ENCODE assay signal across 29 cellular contexts in the genomic region with DNA sequence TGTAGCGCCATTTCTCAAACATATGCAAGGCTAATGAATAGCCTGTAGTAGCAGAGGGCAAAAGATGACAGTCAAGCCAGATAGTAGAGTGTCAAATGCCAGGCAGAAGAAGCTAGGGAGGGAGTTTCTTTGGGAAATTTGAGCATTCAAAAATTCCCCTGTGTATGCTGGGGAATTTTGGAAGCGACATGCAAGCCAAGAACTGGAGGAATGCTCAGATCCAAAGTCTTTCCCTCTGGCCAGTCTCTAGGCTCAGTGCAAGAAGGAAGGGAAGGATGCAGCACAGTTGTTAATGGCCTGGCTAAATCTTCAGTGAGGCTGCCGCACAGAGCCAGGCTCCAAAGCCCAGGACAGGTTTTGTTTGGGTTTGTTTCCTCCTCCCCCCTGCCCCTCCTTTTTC.
"Had no signal": no experiment of that assay in that cellular context is flagged by ENCODE, and none has a peak within 500 bp of the region (broad histone marks: within the 10 kb centered on the region; RNA-seq: fewer than 3 reads in every experiment).

No MANE protein-coding gene starts in this region.

- H3K27me3 Mint-ChIP-seq: activated CD4-positive, alpha-beta memory T cell treated with anti-CD3 and anti-CD28 coated beads for 36 hours; activated CD4-positive, alpha-beta T cell treated with anti-CD3 and anti-CD28 coated beads for 36 hours; activated CD4-positive, alpha-beta T cell treated with anti-CD3 and anti-CD28 coated beads, Interleukin-2, amount 10 ng/mL, durations not matched to agents 24 days and 14 days; activated CD8-positive, alpha-beta memory T cell treated with anti-CD3 and anti-CD28 coated beads, Interleukin-2, amount 10 ng/mL, durations not matched to agents 7 days and 5 days; activated naive CD4-positive, alpha-beta T cell treated with anti-CD3 and anti-CD28 coated beads, Interleukin-2, amount 10 ng/mL, durations not matched to agents 7 days and 5 days; activated naive CD8-positive, alpha-beta T cell treated with anti-CD3 and anti-CD28 coated beads, Interleukin-2, amount 10 ng/mL, durations not matched to agents 7 days and 5 days; brain had no signal

- H3K4me3 Mint-ChIP-seq: activated CD4-positive, alpha-beta memory T cell treated with anti-CD3 and anti-CD28 coated beads for 36 hours; activated CD4-positive, alpha-beta T cell treated with anti-CD3 and anti-CD28 coated beads for 36 hours; activated CD4-positive, alpha-beta T cell treated with anti-CD3 and anti-CD28 coated beads, Interleukin-2, amount 10 ng/mL, durations not matched to agents 24 days and 14 days; activated CD8-positive, alpha-beta memory T cell treated with anti-CD3 and anti-CD28 coated beads, Interleukin-2, amount 10 ng/mL, durations not matched to agents 7 days and 5 days; activated CD8-positive, alpha-beta T cell treated with anti-CD3 and anti-CD28 coated beads, Interleukin-2, amount 10 ng/mL, durations not matched to agents 7 days and 5 days; activated naive CD4-positive, alpha-beta T cell treated with anti-CD3 and anti-CD28 coated beads, Interleukin-2, amount 10 ng/mL, durations not matched to agents 7 days and 5 days; activated naive CD8-positive, alpha-beta T cell treated with anti-CD3 and anti-CD28 coated beads, Interleukin-2, amount 10 ng/mL, durations not matched to agents 7 days and 5 days; activated T-helper 1 cell treated with anti-CD3 and anti-CD28 coated beads, Interleukin-12 subunit alpha, Interleukin-12 subunit beta, Interleukin-2, Interleukin-4 antibody, amounts not matched to agents 30 ng/mL and 10 ng/mL and 1 ng/mL, durations not matched to agents 14 hours and 24 hours and 36 hours; brain had no signal

- DNase-seq: activated CD4-positive, alpha-beta memory T cell treated with anti-CD3 and anti-CD28 coated beads for 36 hours; activated CD4-positive, alpha-beta T cell treated with anti-CD3 and anti-CD28 coated beads for 36 hours; activated CD4-positive, alpha-beta T cell treated with anti-CD3 and anti-CD28 coated beads, Interleukin-2, amount 10 ng/mL, durations not matched to agents 24 days and 14 days; activated CD4-positive, CD25-positive, alpha-beta regulatory T cell; activated CD4-positive, CD25-positive, alpha-beta regulatory T cell treated with anti-CD3 and anti-CD28 coated beads, Interleukin-2, amount 50 U/mL, for 72 hours; activated CD8-positive, alpha-beta memory T cell treated with anti-CD3 and anti-CD28 coated beads, Interleukin-2, amount 10 ng/mL, durations not matched to agents 7 days and 5 days; activated CD8-positive, alpha-beta memory T cell treated with anti-CD3 and anti-CD28 coated beads, Interleukin-2, amount 50 U/mL, for 4 hours; activated CD8-positive, alpha-beta T cell treated with anti-CD3 and anti-CD28 coated beads, Interleukin-2, amount 10 ng/mL, durations not matched to agents 7 days and 5 days; activated effector memory CD4-positive, alpha-beta T cell treated with anti-CD3 and anti-CD28 coated beads, Interleukin-2, amount 50 U/mL, for 16 hours; activated naive CD4-positive, alpha-beta T cell treated with anti-CD3 and anti-CD28 coated beads, Interleukin-2, amount 10 ng/mL, durations not matched to agents 7 days and 5 days; activated naive CD8-positive, alpha-beta T cell treated with anti-CD3 and anti-CD28 coated beads, Interleukin-2, amount 10 ng/mL, durations not matched to agents 7 days and 5 days; activated T-cell treated with anti-CD3 and anti-CD28 coated beads, Interleukin-2, amount 50 U/mL, for 1 hour; activated T-cell treated with anti-CD3 and anti-CD28 coated beads, Interleukin-2, amount 50 U/mL, for 48 hours; central memory CD4-positive, alpha-beta T cell; cerebellar nuclear complex; colonic mucosa; effector CD8-positive, alpha-beta T cell; esophagus squamous epithelium; foreskin melanocyte; head of caudate nucleus; T-helper 1 cell; T-helper 2 cell had no signal

- H3K4me1 Mint-ChIP-seq: activated CD4-positive, alpha-beta T cell treated with anti-CD3 and anti-CD28 coated beads for 36 hours; activated CD4-positive, alpha-beta T cell treated with anti-CD3 and anti-CD28 coated beads, Interleukin-2, amount 10 ng/mL, durations not matched to agents 24 days and 14 days; activated CD8-positive, alpha-beta memory T cell treated with anti-CD3 and anti-CD28 coated beads, Interleukin-2, amount 10 ng/mL, durations not matched to agents 7 days and 5 days; activated naive CD4-positive, alpha-beta T cell treated with anti-CD3 and anti-CD28 coated beads, Interleukin-2, amount 10 ng/mL, durations not matched to agents 7 days and 5 days; activated naive CD8-positive, alpha-beta T cell treated with anti-CD3 and anti-CD28 coated beads, Interleukin-2, amount 10 ng/mL, durations not matched to agents 7 days and 5 days; brain had no signal

- H3K9me3 ChIP-seq: ascending aorta, breast epithelium, colonic mucosa, esophagus squamous epithelium, gastroesophageal sphincter had no signal

- H3K27ac Mint-ChIP-seq: activated CD4-positive, alpha-beta memory T cell treated with anti-CD3 and anti-CD28 coated beads for 36 hours; activated CD4-positive, alpha-beta T cell treated with anti-CD3 and anti-CD28 coated beads for 36 hours; activated CD4-positive, alpha-beta T cell treated with anti-CD3 and anti-CD28 coated beads, Interleukin-2, amount 10 ng/mL, durations not matched to agents 24 days and 14 days; activated CD8-positive, alpha-beta memory T cell treated with anti-CD3 and anti-CD28 coated beads, Interleukin-2, amount 10 ng/mL, durations not matched to agents 7 days and 5 days; activated CD8-positive, alpha-beta T cell treated with anti-CD3 and anti-CD28 coated beads, Interleukin-2, amount 10 ng/mL, durations not matched to agents 7 days and 5 days; activated naive CD4-positive, alpha-beta T cell treated with anti-CD3 and anti-CD28 coated beads, Interleukin-2, amount 10 ng/mL, durations not matched to agents 7 days and 5 days; activated naive CD4-positive, alpha-beta T cell treated with anti-CD3 and anti-CD28 coated beads, Interleukin-2, amount 50 U/mL, for 72 hours; activated naive CD8-positive, alpha-beta T cell treated with anti-CD3 and anti-CD28 coated beads, Interleukin-2, amount 10 ng/mL, durations not matched to agents 7 days and 5 days; activated T-helper 1 cell treated with anti-CD3 and anti-CD28 coated beads, Interleukin-12 subunit alpha, Interleukin-12 subunit beta, Interleukin-2, Interleukin-4 antibody, amounts not matched to agents 30 ng/mL and 10 ng/mL and 1 ng/mL, durations not matched to agents 14 hours and 24 hours and 36 hours; activated T-helper 2 cell treated with anti-CD3 and anti-CD28 coated beads, Interferon-gamma antibody, Interleukin-2, Interleukin-4, amounts not matched to agents 10 μg/mL and 5 μg/mL and 100 μg/mL, durations not matched to agents 14 hours and 24 hours and 36 hours; brain had no signal

- ATAC-seq: activated CD4-positive, alpha-beta T cell treated with anti-CD3 and anti-CD28 coated beads for 36 hours; activated CD8-positive, alpha-beta memory T cell treated with anti-CD3 and anti-CD28 coated beads, Interleukin-2, amount 10 ng/mL, durations not matched to agents 7 days and 5 days; activated CD8-positive, alpha-beta T cell treated with anti-CD3 and anti-CD28 coated beads, Interleukin-2, amount 10 ng/mL, durations not matched to agents 7 days and 5 days; activated naive CD4-positive, alpha-beta T cell treated with anti-CD3 and anti-CD28 coated beads, Interleukin-2, amount 50 U/mL, for 72 hours; gastroesophageal sphincter had no signal
